10 cellular contexts compared by ENCODE assay signal in the genomic region with DNA sequence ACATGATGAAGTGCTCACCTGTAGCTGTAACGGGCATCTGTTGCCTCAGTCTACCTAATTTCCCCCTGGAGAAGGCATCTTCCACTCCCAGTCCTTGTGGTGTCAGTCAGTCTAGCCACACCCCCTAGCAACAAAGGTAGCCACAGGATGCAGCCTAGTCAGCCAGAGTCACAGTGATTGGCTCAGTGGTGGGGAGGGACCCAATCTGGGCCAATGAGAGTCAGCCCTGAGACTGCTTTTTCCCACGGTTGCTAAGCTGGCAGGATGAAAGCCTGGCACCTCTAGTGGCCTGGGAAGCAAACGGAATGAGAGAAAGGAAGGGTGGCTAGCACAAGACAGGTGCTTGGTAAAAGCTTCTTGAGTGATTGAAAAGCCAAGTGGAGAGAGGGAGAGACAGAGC.
DNase-seq lines count a peak whose midpoint lies in the region; ATAC-seq and TF ChIP-seq lines count a peak whose summit lies in the region.
"Had no signal": no experiment of that assay in that cellular context is flagged by ENCODE, and none has a peak within 500 bp of the region (broad histone marks: within the 10 kb centered on the region; RNA-seq: fewer than 3 reads in every experiment).

No MANE protein-coding gene starts in this region.

- H3K4me1 ChIP-seq in SJCRH30 (peaks cover 19% of the 10 kb centered on the region), esophagus muscularis mucosa (peaks cover 33 to 45% (median 36%) of the 10 kb centered on the region in 4 donors)

- peaks cover 74% of the 10 kb centered on the region for H3K4me1 Mint-ChIP-seq in HFFc6 (ENCODE audit: low read depth)
- H3K4me1 Mint-ChIP-seq: central memory CD8-positive, alpha-beta T cell had no signal

- no peak for ATAC-seq in HG03469 (IDR thresholded peaks at IDR 0.05; ENCODE audit: unreplicated experiment)

- peaks cover 9% of the 10 kb centered on the region for H3K36me3 Mint-ChIP-seq in HFFc6 (ENCODE audit: low read depth)

- no peaks in the 10 kb centered on the region for H3K27me3 ChIP-seq in SJCRH30
- H3K27me3 ChIP-seq in esophagus muscularis mucosa: no peaks in the 10 kb centered on the region

- no peak overlapping the region for H3K27ac ChIP-seq in SJCRH30
- no peak overlapping the region for H3K27ac ChIP-seq in esophagus muscularis mucosa (replicated peaks in 1 of 4)
- H3K27ac ChIP-seq: HL-60 had no signal

- peaks cover 3% of the 10 kb centered on the region for H3K27me3 Mint-ChIP-seq in HFFc6 (ENCODE audit: insufficient read depth)
- H3K27me3 Mint-ChIP-seq: central memory CD8-positive, alpha-beta T cell had no signal

- H3K4me3 ChIP-seq in SJCRH30 (no peak overlapping the region), esophagus muscularis mucosa (no peak overlapping the region)

- peak; percentile 38 for DNase-seq in EL
- DNase-seq in HFFc6: peak; percentile 13
- peak; percentile 61 to 75 for DNase-seq in SJCRH30
- DNase-seq in iPS-NIHi11 (ENCODE audit: low spot score): peak; percentile 92
- no peak for DNase-seq in esophagus muscularis mucosa (ENCODE audit: extremely low spot score)
- DNase-seq in DMS79 treated with DMSO at 0.1 percent for 48 hours (lab: John Stamatoyannopoulos, UW): no peak
- no peak for DNase-seq in stimulated activated CD4-positive, alpha-beta T cell treated with anti-CD3 and anti-CD28 coated beads, Interleukin-12 subunit alpha, Interleukin-12 subunit beta, amount 100 ng/mL, for 4 hours

- H3K9me3 ChIP-seq in SJCRH30 (replicated peaks) (no peaks in the 10 kb centered on the region), esophagus muscularis mucosa (no peaks in the 10 kb centered on the region)

- no peaks in the 10 kb centered on the region for H3K9me3 Mint-ChIP-seq in HFFc6
- H3K9me3 Mint-ChIP-seq: central memory CD8-positive, alpha-beta T cell had no signal

- no peak for TF ChIP-seq EP300 in esophagus muscularis mucosa (IDR thresholded peaks at IDR 0.05)

- intact Hi-C loops in esophagus muscularis mucosa (cut with DNase I): no loop called here

- H3K4me3 Mint-ChIP-seq in HFFc6: no peak overlapping the region
- H3K4me3 Mint-ChIP-seq: central memory CD8-positive, alpha-beta T cell had no signal

- H3K27ac Mint-ChIP-seq in HFFc6: no peak overlapping the region

- H3K36me3 ChIP-seq in SJCRH30 (no peaks in the 10 kb centered on the region), esophagus muscularis mucosa (peaks cover 0 to 9% (median 0%) of the 10 kb centered on the region in 4 donors)

- TF ChIP-seq POLR2A in esophagus muscularis mucosa (IDR thresholded peaks at IDR 0.05; ENCODE audit: low read depth): no peak

- TF ChIP-seq CTCF in HFFc6 (IDR thresholded peaks at IDR 0.05) (no peak), esophagus muscularis mucosa (IDR thresholded peaks at IDR 0.05) (no peak)

- 80% methylated on average over 3 of the region's 3 CpGs for WGBS in esophagus muscularis mucosa

Comparison
In these comparisons a context has a peak if more than half of its experiments do, and no peak if none do; other contexts are left out.
1. DNase-seq: peak in EL (single experiment), HFFc6 (single experiment), SJCRH30 (2 of 2) and iPS-NIHi11 (single experiment); none in esophagus muscularis mucosa (single experiment), DMS79 treated with DMSO at 0.1 percent for 48 hours (single experiment) and stimulated activated CD4-positive, alpha-beta T cell treated with anti-CD3 and anti-CD28 coated beads, Interleukin-12 subunit alpha, Interleukin-12 subunit beta, amount 100 ng/mL, for 4 hours (single experiment).